1 cellular context compared by ENCODE assay signal in the genomic region with DNA sequence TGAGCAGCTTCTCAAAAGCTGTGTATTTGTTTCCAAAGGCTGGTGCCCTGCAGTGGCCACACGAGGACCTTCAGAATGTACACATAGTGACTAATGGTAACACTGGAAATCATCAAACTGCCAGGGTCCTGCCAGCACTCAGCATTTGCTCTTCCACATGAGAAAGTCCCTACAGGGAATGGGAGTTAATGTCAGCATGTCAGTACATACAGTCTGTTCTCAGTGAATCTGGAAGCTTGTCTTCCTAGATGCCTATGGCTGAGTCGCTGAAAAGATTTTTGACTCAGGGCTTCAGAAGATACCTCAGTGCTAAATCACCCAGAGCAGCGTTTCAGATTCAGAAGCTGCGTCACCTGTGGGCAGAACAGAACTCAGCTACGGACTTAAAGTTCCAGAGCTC.
TF ChIP-seq lines count a peak whose summit lies in the region.

No MANE protein-coding gene starts in this region.

TF ChIP-seq in SK-N-SH treated with all-trans-retinoic acid at 6 μM for 48 hours, 23 proteins besides CTCF, POLR2A, EP300 and RAD21 (continued from another document):
- TF ChIP-seq ZNF70 (CRISPR knock-in tag; IDR thresholded peaks at IDR 0.05) = no peak
- TF ChIP-seq GLIS3 (CRISPR knock-in tag; IDR thresholded peaks at IDR 0.05) = no peak
- no peak for TF ChIP-seq SNAI2 (CRISPR knock-in tag; IDR thresholded peaks at IDR 0.05)
- TF ChIP-seq, protein P1, sequence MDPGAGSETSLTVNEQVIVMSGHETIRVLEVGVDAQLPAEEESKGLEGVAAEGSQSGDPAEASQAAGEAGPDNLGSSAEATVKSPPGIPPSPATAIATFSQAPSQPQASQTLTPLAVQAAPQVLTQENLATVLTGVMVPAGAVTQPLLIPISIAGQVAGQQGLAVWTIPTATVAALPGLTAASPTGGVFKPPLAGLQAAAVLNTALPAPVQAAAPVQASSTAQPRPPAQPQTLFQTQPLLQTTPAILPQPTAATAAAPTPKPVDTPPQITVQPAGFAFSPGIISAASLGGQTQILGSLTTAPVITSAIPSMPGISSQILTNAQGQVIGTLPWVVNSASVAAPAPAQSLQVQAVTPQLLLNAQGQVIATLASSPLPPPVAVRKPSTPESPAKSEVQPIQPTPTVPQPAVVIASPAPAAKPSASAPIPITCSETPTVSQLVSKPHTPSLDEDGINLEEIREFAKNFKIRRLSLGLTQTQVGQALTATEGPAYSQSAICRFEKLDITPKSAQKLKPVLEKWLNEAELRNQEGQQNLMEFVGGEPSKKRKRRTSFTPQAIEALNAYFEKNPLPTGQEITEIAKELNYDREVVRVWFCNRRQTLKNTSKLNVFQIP (CRISPR knock-in tag; IDR thresholded peaks at IDR 0.05; ENCODE audit: borderline replicate concordance, low read depth) = no peak
